In the genomic region with DNA sequence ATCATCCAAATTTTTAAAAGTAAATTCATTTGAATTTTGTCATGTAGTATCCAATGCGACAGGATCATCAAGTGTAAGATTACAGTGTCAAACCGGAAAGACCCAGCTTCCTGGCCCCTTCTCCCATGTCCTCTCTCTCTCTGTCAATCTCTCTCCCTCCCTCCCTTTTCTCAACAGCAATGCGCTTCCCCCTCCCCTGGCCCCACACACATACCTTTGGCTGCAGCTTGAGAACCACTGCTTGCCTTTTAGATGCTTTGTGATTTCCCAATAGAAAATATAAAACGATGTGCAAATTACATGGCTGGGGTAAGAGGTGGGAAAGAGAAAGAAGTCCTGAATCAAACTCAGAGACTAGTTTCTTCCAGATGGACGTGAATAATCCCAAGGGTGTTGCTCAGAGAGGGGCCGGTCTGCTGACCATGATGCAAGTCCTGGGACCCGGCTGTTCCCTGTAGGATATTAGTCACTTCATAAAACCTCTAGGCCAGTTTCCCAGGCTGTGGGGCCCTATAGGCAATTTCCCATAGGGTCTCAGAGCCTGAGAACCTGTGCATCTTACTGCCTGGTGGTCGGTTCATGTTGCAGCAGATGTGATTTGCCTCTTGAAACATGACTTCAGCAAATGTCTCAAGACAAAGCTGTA, we compare ENCODE assay signal across 1 cellular context.
A peak's percentile ranks its signal among the peaks of the same experiment; 100 is the strongest.
TF ChIP-seq lines count a peak whose summit lies in the region.

No MANE protein-coding gene starts in this region.

TF ChIP-seq in IMR-90, 13 proteins besides CTCF, POLR2A, EP300 and RAD21 (continued from another document):
- TF ChIP-seq ELK1 (IDR thresholded peaks at IDR 0.05; ENCODE audit: borderline replicate concordance, low read depth, low read length) = no peak
- peak; percentile 51; the same call in 1 of the 2 replicates for TF ChIP-seq BHLHE40 (IDR thresholded peaks at IDR 0.05; ENCODE audit: low read depth, low read length)
- TF ChIP-seq MAFK (IDR thresholded peaks at IDR 0.05; ENCODE audit: low read depth, low read length) = 0 out of 2 replicates have a peak, but pooled peaks have one; percentile 1
- peak; percentile 50; the same call in 1 of the 2 replicates for TF ChIP-seq USF2 (IDR thresholded peaks at IDR 0.05; ENCODE audit: low read depth, low read length)
- TF ChIP-seq RCOR1 (IDR thresholded peaks at IDR 0.05; ENCODE audit: insufficient replicate concordance, low read length) = no peak
- TF ChIP-seq FOS (IDR thresholded peaks at IDR 0.05; ENCODE audit: low read depth, low read length) = peak; percentile 62
- no peak for TF ChIP-seq CHD1 (IDR thresholded peaks at IDR 0.05; ENCODE audit: low read depth, low read length)
- no peak for TF ChIP-seq MXI1 (IDR thresholded peaks at IDR 0.05; ENCODE audit: borderline replicate concordance, low read depth, low read length)
- TF ChIP-seq SMC3 (IDR thresholded peaks at IDR 0.05; ENCODE audit: low read depth, low read length) = no peak
- peak; percentile 90 for TF ChIP-seq CEBPB (IDR thresholded peaks at IDR 0.05; ENCODE audit: low read depth, low read length)
- TF ChIP-seq MAZ (IDR thresholded peaks at IDR 0.05; ENCODE audit: borderline replicate concordance, low read depth, low read length) = 0 out of 2 replicates have a peak, but pooled peaks have one; percentile 7
- no peak for TF ChIP-seq NFE2L2 (IDR thresholded peaks at IDR 0.05; ENCODE audit: low read depth, low read length)
TF ChIP-seq in IMR-90: peak in this region for 6.
